In genomic region chr15:89781891-89782618, GRCh38 we compare ENCODE assay signal across 11 cellular contexts. TPM values are rescaled to one million over a fixed set of nuclear protein-coding genes. Genes with fewer than 3 reads are reported as not detected.
DNase-seq lines count a peak whose midpoint lies in the region; ATAC-seq and TF ChIP-seq lines count a peak whose summit lies in the region.
"Had no signal": no experiment of that assay in that cellular context is flagged by ENCODE, and none has a peak within 500 bp of the region (broad histone marks: within the 10 kb centered on the region; RNA-seq: fewer than 3 reads in every experiment).

No MANE protein-coding gene starts in this region.

- H3K79me2 ChIP-seq in neural progenitor cell (ENCODE audit: low read depth) = no peaks in the 10 kb centered on the region

- H3K36me3 ChIP-seq in HUES6 (ENCODE audit: control insufficient read depth, insufficient read depth, low read length) = no peaks in the 10 kb centered on the region
- peaks cover 0 to 25% of the 10 kb centered on the region in 2 donors for H3K36me3 ChIP-seq in left lung
- no peaks in the 10 kb centered on the region for H3K36me3 ChIP-seq in neural progenitor cell

- peaks cover 37% of the 10 kb centered on the region for H3K4me1 Mint-ChIP-seq in CD14-positive monocyte
- H3K4me1 Mint-ChIP-seq in neural progenitor cell = peaks cover 6% of the 10 kb centered on the region

- TF ChIP-seq CTCF in CD14-positive monocyte (IDR thresholded peaks at IDR 0.05) (no peak), left lung (IDR thresholded peaks at IDR 0.05) (no peak), neural progenitor cell (IDR thresholded peaks at IDR 0.05) (no peak)

- H4K20me1 ChIP-seq in neural progenitor cell (ENCODE audit: low read depth) = no peaks in the 10 kb centered on the region

- no peak overlapping the region; the same call in 1 of the 2 replicates for H3K4me3 ChIP-seq in HUES6 (ENCODE audit: low read depth, low read length)
- no peak overlapping the region for H3K4me3 ChIP-seq in left lung
- H3K4me3 ChIP-seq in neural progenitor cell = no peak overlapping the region

- H3K4me1 ChIP-seq in HUES6 (ENCODE audit: control insufficient read depth, insufficient read depth, low read length) (peaks cover 35% of the 10 kb centered on the region), left lung (peaks cover 0 to 28% of the 10 kb centered on the region in 2 donors), neural progenitor cell (no peaks in the 10 kb centered on the region)

- no peak overlapping the region for H3K27ac ChIP-seq in HUES6 (ENCODE audit: low read depth, low read length)
- H3K27ac ChIP-seq in left lung = peak overlapping the region in 1 of 2 donors; percentile 23
- no peak overlapping the region for H3K27ac ChIP-seq in neural progenitor cell

- H3K9me3 Mint-ChIP-seq in CD14-positive monocyte (no peaks in the 10 kb centered on the region), neural progenitor cell (peaks cover 4% of the 10 kb centered on the region)

- no peak overlapping the region for H2AFZ ChIP-seq in neural progenitor cell (replicated peaks)

- no peak overlapping the region for H3K4me2 ChIP-seq in neural progenitor cell

- peak overlapping the region; percentile 51 for H3K9ac ChIP-seq in HUES6 (ENCODE audit: low read length)
- no peak overlapping the region for H3K9ac ChIP-seq in neural progenitor cell

- H3K36me3 Mint-ChIP-seq in CD14-positive monocyte (peaks cover 21 to 31% of the 10 kb centered on the region in 2 donors), neural progenitor cell (no peaks in the 10 kb centered on the region)

- H3K27me3 ChIP-seq in HUES6 (ENCODE audit: control insufficient read depth, insufficient read depth, low read length) (peaks cover 30% of the 10 kb centered on the region), left lung (peaks cover 0 to 5% of the 10 kb centered on the region in 2 donors), neural progenitor cell (peaks cover 20% of the 10 kb centered on the region)

- no peaks in the 10 kb centered on the region for H3K9me3 ChIP-seq in HUES6 (ENCODE audit: control insufficient read depth, insufficient read depth, low read depth, low read length)
- H3K9me3 ChIP-seq in left lung = no peaks in the 10 kb centered on the region
- no peaks in the 10 kb centered on the region for H3K9me3 ChIP-seq in neural progenitor cell (ENCODE audit: low read depth)

- DNase-seq in CD14-positive monocyte (ENCODE audit: low spot score) (no peak), astrocyte of the hippocampus (ENCODE audit: low read depth, low spot score) (peak; percentile 46), left lung (no peak), NCI-H510A treated with DMSO at 0.1 percent for 48 hours (lab: John Stamatoyannopoulos, UW) (no peak), neural progenitor cell (ENCODE audit: low spot score) (no peak), NCI-H1694 (lab: John Stamatoyannopoulos, UW) (no peak)
- DNase-seq: activated CD4-positive, alpha-beta T cell treated with anti-CD3 and anti-CD28 coated beads for 1 hour; dermis blood vessel endothelial cell; NCI-H1417 had no signal

- ATAC-seq in left lung (peak; percentile 56), HG03175 (IDR thresholded peaks at IDR 0.05; ENCODE audit: unreplicated experiment) (no peak)

- H3K27ac Mint-ChIP-seq in CD14-positive monocyte (peak overlapping the region; percentile 84 to 96 (median 94)), neural progenitor cell (no peak overlapping the region)

- H3F3A ChIP-seq in neural progenitor cell (ENCODE audit: low read depth) = no peaks in the 10 kb centered on the region

- peaks cover 2 to 7% (median 6%) of the 10 kb centered on the region in 3 donors for H3K27me3 Mint-ChIP-seq in CD14-positive monocyte (ENCODE audit: low read depth in 3 of 3)
- peaks cover 7% of the 10 kb centered on the region for H3K27me3 Mint-ChIP-seq in neural progenitor cell (ENCODE audit: insufficient read depth, low read depth)

- intact Hi-C loops in CD14-positive monocyte (cut with micrococcal nuclease) (loop anchor here in 1 of 2 donors (2.0 to 5.0 kb wide), 2 partner anchors 39 to 65 kb away; no protein-coding TSS in a partner anchor), left lung (cut with DNase I) (no loop called here)

- H3K4me3 Mint-ChIP-seq in CD14-positive monocyte = peak overlapping the region; percentile 11 to 62
- no peak overlapping the region for H3K4me3 Mint-ChIP-seq in neural progenitor cell

RNA-seq across cellular contexts. Expression of gene MESP2, which starts 5.9 kb away (rescaled TPM):
- polyA plus RNA-seq in CD14-positive monocyte = under 1 TPM in 1 of 2 donors, not detected in 1; 0.67 TPM
- total RNA-seq in left lung = under 1 TPM in 1 of 2 donors, not detected in 1; 0.35 TPM
- total RNA-seq in neural progenitor cell (ENCODE audit: low replicate concordance) = 0.19 TPM in 1 of 2 replicates, not detected in the other
- total RNA-seq: dermis blood vessel endothelial cell had no signal

RNA-seq across cellular contexts. Expression of gene MESP1, which starts 31.0 kb away (rescaled TPM):
- polyA plus RNA-seq in CD14-positive monocyte = 1 to 10 TPM in 1 of 2 donors, under 1 TPM in 1; 0.06 to 1.2 TPM
- total RNA-seq in left lung (1 to 10 TPM; 3.0 to 4.2 TPM), neural progenitor cell (ENCODE audit: low replicate concordance) (0.31 TPM in 1 of 2 replicates, not detected in the other)

RNA-seq across cellular contexts. Expression of gene ANPEP, which starts 32.6 kb away (rescaled TPM):
- 100 to 1,000 TPM in 1 of 2 donors, 10 to 100 TPM in 1; 58.4 to 108 TPM for polyA plus RNA-seq in CD14-positive monocyte
- total RNA-seq in left lung (100 to 1,000 TPM in 1 of 2 donors, 10 to 100 TPM in 1; 27.2 to 139 TPM), neural progenitor cell (ENCODE audit: low replicate concordance) (2.7 and 4.7 TPM in 2 replicates)
